ENCODE assay signal across 8 cellular contexts in genomic region chr3:49021213-49021812, GRCh38. TPM values are rescaled to one million over a fixed set of nuclear protein-coding genes. Genes with fewer than 3 reads are reported as not detected.
A peak's percentile ranks its signal among the peaks of the same experiment; 100 is the strongest.
DNase-seq lines count a peak whose midpoint lies in the region; ATAC-seq and TF ChIP-seq lines count a peak whose summit lies in the region.

No MANE protein-coding gene starts in this region.

- no peaks in the 10 kb centered on the region for H3K9me3 ChIP-seq in suprapubic skin

- DNase-seq in GM06990 (ENCODE audit: extremely low read depth, insufficient read length) (peak; percentile 99), NB4 (ENCODE audit: low read depth) (peak; percentile 97), SK-N-DZ (ENCODE audit: low spot score) (peak; percentile 95), germinal center (ENCODE audit: low spot score) (peak; percentile 93), nucleus accumbens (lab: John Stamatoyannopoulos, UW) (peak; percentile 73 to 98 (median 95)), suprapubic skin (ENCODE audit: low spot score in 2 of 2) (peak; percentile 100)
- DNase-seq in activated naive CD4-positive, alpha-beta T cell treated with anti-CD3 and anti-CD28 coated beads, Interleukin-2, amount 50 U/mL, for 16 hours: peak; percentile 99

- TF ChIP-seq POLR2A in NB4 (IDR thresholded peaks at IDR 0.05; ENCODE audit: extremely low read depth, insufficient read length) (peak; percentile 99), suprapubic skin (IDR thresholded peaks at IDR 0.05) (peak; percentile 96 to 99)

- 0% methylated on average over 24 of the region's 60 CpGs for WGBS in suprapubic skin

- peaks cover 52% of the 10 kb centered on the region for H3K4me1 ChIP-seq in suprapubic skin

- TF ChIP-seq CTCF in GM06990 (IDR thresholded peaks at IDR 0.05; ENCODE audit: insufficient read depth, low read length, poor library complexity, severe bottlenecking) (no peak), NB4 (IDR thresholded peaks at IDR 0.05; ENCODE audit: low read depth, low read length) (no peak), suprapubic skin (IDR thresholded peaks at IDR 0.05) (no peak)

- peak; percentile 50 for ATAC-seq in HG02571 (IDR thresholded peaks at IDR 0.05; ENCODE audit: unreplicated experiment)

- peak overlapping the region; percentile 100 for H3K27ac ChIP-seq in suprapubic skin

- peak overlapping the region; percentile 95 for H3K4me3 ChIP-seq in GM06990 (replicated peaks; ENCODE audit: low read depth, low read length)
- H3K4me3 ChIP-seq in NB4 (ENCODE audit: low read depth, low read length): peak overlapping the region; percentile 97
- peak overlapping the region; percentile 95 for H3K4me3 ChIP-seq in suprapubic skin

- no peak for TF ChIP-seq EP300 in suprapubic skin (IDR thresholded peaks at IDR 0.05)

- H3K27me3 ChIP-seq in GM06990 (replicated peaks; ENCODE audit: control insufficient read depth, insufficient read depth, low read length): no peaks in the 10 kb centered on the region
- H3K27me3 ChIP-seq in suprapubic skin: no peaks in the 10 kb centered on the region

- H3K36me3 ChIP-seq in GM06990 (ENCODE audit: control insufficient read depth, insufficient read depth, low read length): peaks cover 24% of the 10 kb centered on the region
- peaks cover 38% of the 10 kb centered on the region for H3K36me3 ChIP-seq in suprapubic skin

RNA-seq across cellular contexts. Expression of gene NDUFAF3, which starts 0.6 kb away (rescaled TPM):
- 70.8 and 72.9 TPM in 2 replicates for polyA plus RNA-seq in SK-N-DZ (2014; cell fraction: cytosol; rRNA removed)
- 45.8 and 58.3 TPM in 2 replicates for polyA plus RNA-seq in SK-N-DZ (2014; cell fraction: nucleus; rRNA removed)
- 100 to 1,000 TPM in 1 of 4 donors, 10 to 100 TPM in 3; 45.0 to 104 (median 63.1) TPM for total RNA-seq in suprapubic skin

RNA-seq across cellular contexts. Expression of gene DALRD3, which starts 2.9 kb away (rescaled TPM):
- 19.7 and 30.9 TPM in 2 replicates for polyA plus RNA-seq in SK-N-DZ (2014; cell fraction: cytosol; rRNA removed)
- polyA plus RNA-seq in SK-N-DZ (2014; cell fraction: nucleus; rRNA removed): 115 and 121 TPM in 2 replicates
- total RNA-seq in suprapubic skin: 10 to 100 TPM; 44.3 to 55.4 (median 50.7) TPM

RNA-seq across cellular contexts. Expression of gene IMPDH2, which starts 7.9 kb away (rescaled TPM):
- 235 and 250 TPM in 2 replicates for polyA plus RNA-seq in SK-N-DZ (2014; cell fraction: cytosol; rRNA removed)
- polyA plus RNA-seq in SK-N-DZ (2014; cell fraction: nucleus; rRNA removed): 243 and 248 TPM in 2 replicates
- 100 to 1,000 TPM; 184 to 355 (median 229) TPM for total RNA-seq in suprapubic skin

RNA-seq across cellular contexts. Expression of gene WDR6, which starts 14.1 kb away (rescaled TPM):
- polyA plus RNA-seq in SK-N-DZ (2014; cell fraction: cytosol; rRNA removed): 140 and 186 TPM in 2 replicates
- polyA plus RNA-seq in SK-N-DZ (2014; cell fraction: nucleus; rRNA removed): 518 and 594 TPM in 2 replicates
- 100 to 1,000 TPM in 1 of 4 donors, 10 to 100 TPM in 3; 49.1 to 105 (median 55.5) TPM for total RNA-seq in suprapubic skin

RNA-seq across cellular contexts. Expression of gene P4HTM, which starts 31.3 kb away (rescaled TPM):
- 19.5 and 19.7 TPM in 2 replicates for polyA plus RNA-seq in SK-N-DZ (2014; cell fraction: cytosol; rRNA removed)
- 71.1 and 84.6 TPM in 2 replicates for polyA plus RNA-seq in SK-N-DZ (2014; cell fraction: nucleus; rRNA removed)
- total RNA-seq in suprapubic skin: 10 to 100 TPM; 18.5 to 57.2 (median 27.9) TPM

Comparison
In these comparisons a context has a peak if more than half of its experiments do, and no peak if none do; other contexts are left out.
1. Peak in every context shown above with its lines: DNase-seq, ATAC-seq, H3K4me3 ChIP-seq and H3K27ac ChIP-seq.